In genomic region chr10:3452683-3453388, GRCh38 we compare ENCODE assay signal across 10 cellular contexts.
DNase-seq lines count a peak whose midpoint lies in the region; ATAC-seq and TF ChIP-seq lines count a peak whose summit lies in the region.
"Had no signal": no experiment of that assay in that cellular context is flagged by ENCODE, and none has a peak within 500 bp of the region (broad histone marks: within the 10 kb centered on the region; RNA-seq: fewer than 3 reads in every experiment).

No MANE protein-coding gene starts in this region.

- 5% methylated on average over 7 of the region's 7 CpGs for WGBS in mammary epithelial cell (ENCODE audit: low coverage, missing lambda C conversion rate)
- 40% methylated on average over 7 of the region's 7 CpGs for WGBS in suprapubic skin

- CTCF ChIA-PET in mammary epithelial cell (lab: Charles Lee; ENCODE audit: low non-redundant PET): interaction anchor here (0.6 to 0.7 kb wide), 2 partner anchors 850 to 1200 kb away, joined by 3 to 5 read pairs; no protein-coding TSS in a partner anchor

- H4K20me1 ChIP-seq in mammary epithelial cell (ENCODE audit: insufficient read depth, low read length): no peaks in the 10 kb centered on the region

- no peak for TF ChIP-seq EP300 in suprapubic skin (IDR thresholded peaks at IDR 0.05)

- BruUV-seq in mammary epithelial cell (replicated peaks; lab: Mats Ljungman, UMichigan): no TSS peak

- H3K4me2 ChIP-seq in mammary epithelial cell (ENCODE audit: insufficient read depth, low read depth, low read length): peak overlapping the region; percentile 66

- DNase-seq in HT1080 (ENCODE audit: low read depth): peak; percentile 84
- DNase-seq in mammary epithelial cell: peak; percentile 68
- peak; percentile 64 for DNase-seq in islet precursor cell
- DNase-seq in suprapubic skin (ENCODE audit: low spot score in 2 of 2): no peak
- no peak for DNase-seq in RPMI8226
- no peak for DNase-seq in retina
- DNase-seq: activated CD4-positive, alpha-beta T cell treated with anti-CD3 and anti-CD28 coated beads for 4 hours; erythroblast had no signal

- H3K4me1 ChIP-seq in mammary epithelial cell (ENCODE audit: insufficient read depth, low read length): peaks cover 38% of the 10 kb centered on the region
- H3K4me1 ChIP-seq in suprapubic skin: peaks cover 32% of the 10 kb centered on the region

- intact Hi-C loops in mammary epithelial cell (cut with micrococcal nuclease): no loop called here

- dilution Hi-C loops in mammary epithelial cell (cut with HindIII; ENCODE audit: low sequenced_read_pairs): loop anchor here (5.0 kb wide), 2 partner anchors 39 to 56 kb away; no protein-coding TSS in a partner anchor

- peak overlapping the region; percentile 77 for H3K9ac ChIP-seq in mammary epithelial cell (ENCODE audit: insufficient read depth, low read length)

- no peak overlapping the region for H3K4me3 ChIP-seq in mammary epithelial cell (replicated peaks in 1 of 3; ENCODE audit: insufficient read depth in 1 of 3, low read depth in 2 of 3, low read length in 3 of 3)
- H3K4me3 ChIP-seq in suprapubic skin: no peak overlapping the region

- TF ChIP-seq POLR2A in suprapubic skin (IDR thresholded peaks at IDR 0.05): no peak

- in situ Hi-C loops in mammary epithelial cell (cut with MboI; ENCODE audit: low sequenced_read_pairs in 2 of 2): loop anchor here in 1 of 2 donors (25.0 kb wide), 1 partner anchor 1209 kb away; no protein-coding TSS in a partner anchor

- H3K36me3 ChIP-seq in mammary epithelial cell (ENCODE audit: insufficient read depth, low read length) (no peaks in the 10 kb centered on the region), suprapubic skin (no peaks in the 10 kb centered on the region)

- no peaks in the 10 kb centered on the region for H3K79me2 ChIP-seq in mammary epithelial cell (ENCODE audit: insufficient read depth, low read length)

- H3K27me3 ChIP-seq in mammary epithelial cell (ENCODE audit: insufficient read depth, low read length) (no peaks in the 10 kb centered on the region), suprapubic skin (no peaks in the 10 kb centered on the region)

- no peak for ATAC-seq in activated CD4-positive, CD25-positive, alpha-beta regulatory T cell treated with anti-CD3 and anti-CD28 coated beads, Interleukin-2, amount 50 U/mL, for 24 hours
- no peak for ATAC-seq in HG03039 (IDR thresholded peaks at IDR 0.05; ENCODE audit: unreplicated experiment)

- peak overlapping the region; percentile 6 for H2AFZ ChIP-seq in mammary epithelial cell (ENCODE audit: low read depth, low read length)

- TF ChIP-seq CTCF in mammary epithelial cell (conservative IDR thresholded peaks at IDR 0.05 in 1 of 2, IDR thresholded peaks at IDR 0.05 in 1 of 2; ENCODE audit: extremely low read depth in 1 of 2, insufficient read depth in 1 of 2, low read depth in 1 of 2, low read length in 2 of 2): no peak
- no peak for TF ChIP-seq CTCF in suprapubic skin (IDR thresholded peaks at IDR 0.05)

- H3K9me3 ChIP-seq in mammary epithelial cell (replicated peaks; ENCODE audit: insufficient read depth, low read length) (no peaks in the 10 kb centered on the region), suprapubic skin (no peaks in the 10 kb centered on the region)

- H3K27ac ChIP-seq in mammary epithelial cell (ENCODE audit: insufficient read depth, low read depth, low read length): peak overlapping the region; percentile 89
- peak overlapping the region; percentile 66 for H3K27ac ChIP-seq in suprapubic skin

Comparison
In these comparisons a context has a peak if more than half of its experiments do, and no peak if none do; other contexts are left out.
1. DNase-seq: peak in HT1080 (single experiment), mammary epithelial cell (single experiment) and islet precursor cell (single experiment); none in suprapubic skin (0 of 2), RPMI8226 (single experiment) and retina (single experiment).